Comparison of ENCODE assay signal across 8 cellular contexts in genomic region chr19:18007605-18007938, GRCh38. TPM values are rescaled to one million over a fixed set of nuclear protein-coding genes. Genes with fewer than 3 reads are reported as not detected.
DNase-seq lines count a peak whose midpoint lies in the region; ATAC-seq and TF ChIP-seq lines count a peak whose summit lies in the region.

No MANE protein-coding gene starts in this region.

- no peak for DNase-seq in CD8-positive, alpha-beta memory T cell
- DNase-seq in body of pancreas (no peak), left colon (no peak), thoracic aorta (ENCODE audit: low spot score) (no peak), H4 (ENCODE audit: low spot score) (no peak), SW480 (ENCODE audit: low spot score) (no peak)

- peaks cover 31% of the 10 kb centered on the region for H3K36me3 ChIP-seq in CD8-positive, alpha-beta memory T cell (ENCODE audit: insufficient read depth, low read length)
- H3K36me3 ChIP-seq in body of pancreas (replicated peaks in 1 of 2; ENCODE audit: insufficient read depth in 1 of 2, low read depth in 2 of 2) (peaks cover under 1 to 7% of the 10 kb centered on the region in 2 donors), thoracic aorta (peaks cover 32% of the 10 kb centered on the region)

- CTCF ChIA-PET in CD8-positive, alpha-beta memory T cell (lab: Charles Lee), result interaction anchor here (0.7 to 9.8 kb wide), 19 partner anchors 9 to 161 kb away, joined by 3 to 168 read pairs (median 5); partner anchors contain the start of genes CCDC124, MAST3 and PIK3R2

- ATAC-seq in HG03108 (IDR thresholded peaks at IDR 0.05; ENCODE audit: unreplicated experiment) (peak; percentile 22), body of pancreas (peak; percentile 43), left colon (peak; percentile 37), thoracic aorta (ENCODE audit: insufficient number of reproducible peaks, low FRiP score, low read depth) (no peak), HG03039 (IDR thresholded peaks at IDR 0.05; ENCODE audit: unreplicated experiment) (no peak)

- no peaks in the 10 kb centered on the region for H3K9me3 ChIP-seq in CD8-positive, alpha-beta memory T cell (ENCODE audit: low read length)
- H3K9me3 ChIP-seq in body of pancreas (no peaks in the 10 kb centered on the region), thoracic aorta (no peaks in the 10 kb centered on the region)

- peaks cover 15 to 37% (median 33%) of the 10 kb centered on the region in 3 donors for H3K4me1 Mint-ChIP-seq in CD8-positive, alpha-beta memory T cell

- peak in 1 of 3 donors; percentile 15 for TF ChIP-seq POLR2A in body of pancreas (IDR thresholded peaks at IDR 0.05)

- peak overlapping the region; percentile 38 for H3K27ac ChIP-seq in CD8-positive, alpha-beta memory T cell (ENCODE audit: low read depth, low read length)
- H3K27ac ChIP-seq in body of pancreas (peak overlapping the region; percentile 60 to 85 (median 82)), thoracic aorta (peak overlapping the region; percentile 79 to 89)

- no peaks in the 10 kb centered on the region for H3K27me3 ChIP-seq in CD8-positive, alpha-beta memory T cell (ENCODE audit: insufficient read depth, low read length, poor library complexity, severe bottlenecking)
- H3K27me3 ChIP-seq in body of pancreas (no peaks in the 10 kb centered on the region), thoracic aorta (replicated peaks; ENCODE audit: insufficient read depth) (no peaks in the 10 kb centered on the region)

- peak overlapping the region; percentile 84 to 94 (median 88) for H3K4me3 Mint-ChIP-seq in CD8-positive, alpha-beta memory T cell

- WGBS in body of pancreas, 2 donors, result 0 to 1% methylated on average over 4 to 12 of the region's 12 CpGs

- H3K36me3 Mint-ChIP-seq in CD8-positive, alpha-beta memory T cell, result peaks cover 4 to 59% (median 9%) of the 10 kb centered on the region in 3 donors

- peaks cover 0 to 2% of the 10 kb centered on the region in 2 donors for H3K27me3 Mint-ChIP-seq in CD8-positive, alpha-beta memory T cell

- no peaks in the 10 kb centered on the region for H3K9me3 Mint-ChIP-seq in CD8-positive, alpha-beta memory T cell

- no peak for TF ChIP-seq CTCF in body of pancreas (IDR thresholded peaks at IDR 0.05)
- TF ChIP-seq CTCF in thoracic aorta (IDR thresholded peaks at IDR 0.05), result no peak

- H3K4me3 ChIP-seq in CD8-positive, alpha-beta memory T cell (ENCODE audit: low read length), result peak overlapping the region; percentile 70
- H3K4me3 ChIP-seq in body of pancreas (no peak overlapping the region), thoracic aorta (peak overlapping the region; percentile 76)

- peaks cover 40% of the 10 kb centered on the region for H3K4me1 ChIP-seq in CD8-positive, alpha-beta memory T cell (ENCODE audit: insufficient read depth, low read length)
- H3K4me1 ChIP-seq in body of pancreas (peaks cover 23% of the 10 kb centered on the region), thoracic aorta (ENCODE audit: control insufficient read depth in 1 of 2, low read depth in 2 of 2) (peaks cover 6 to 31% of the 10 kb centered on the region in 2 donors)

- POLR2A ChIA-PET in CD8-positive, alpha-beta memory T cell (lab: Charles Lee), result interaction anchor here (0.8 to 3.1 kb wide), 9 partner anchors 9 to 145 kb away, joined by 3 to 18 read pairs (median 3); partner anchors contain the start of genes IL12RB1, MAST3 and PIK3R2

- intact Hi-C loops in body of pancreas (cut with DNase I), result no loop called here
- intact Hi-C loops in left colon (cut with DNase I, micrococcal nuclease), result loop anchor here (5.0 kb wide), 1 partner anchor 50 kb away; no protein-coding TSS in a partner anchor

- H3K27ac Mint-ChIP-seq in CD8-positive, alpha-beta memory T cell, result peak overlapping the region; percentile 90 to 99 (median 97)

RNA-seq across cellular contexts. Expression of gene ARRDC2, which starts 0.4 kb away (rescaled TPM):
- 10 to 100 TPM; 33.5 to 37.1 TPM for total RNA-seq in CD8-positive, alpha-beta memory T cell
- 45.8 TPM for polyA plus RNA-seq in CD8-positive, alpha-beta memory T cell
- total RNA-seq in body of pancreas (10 to 100 TPM; 23.1 to 30.1 TPM), left colon (10 to 100 TPM; 21.0 to 27.7 TPM), thoracic aorta (100 to 1,000 TPM; 114 to 151 TPM)
- total RNA-seq in H4 (2014; rRNA removed; shearing (Covaris generic)), result 8.7 and 9.3 TPM in 2 replicates

RNA-seq across cellular contexts. Expression of gene KCNN1, which starts 40.7 kb away (rescaled TPM):
- under 1 TPM; 0.13 to 0.15 TPM for total RNA-seq in CD8-positive, alpha-beta memory T cell
- not detected for polyA plus RNA-seq in CD8-positive, alpha-beta memory T cell
- not detected for total RNA-seq in body of pancreas
- under 1 TPM in 1 of 2 donors, not detected in 1; 0.14 TPM for total RNA-seq in left colon
- under 1 TPM in 1 of 2 donors, not detected in 1; 0.99 TPM for total RNA-seq in thoracic aorta
- total RNA-seq in H4 (2014; rRNA removed; shearing (Covaris generic)), result 0.49 and 1.7 TPM in 2 replicates

Comparison
In these comparisons a context has a peak if more than half of its experiments do, and no peak if none do; other contexts are left out.
1. H3K4me3 ChIP-seq: peak in CD8-positive, alpha-beta memory T cell (single experiment) and thoracic aorta (single experiment); none in body of pancreas (0 of 2).
2. ATAC-seq: peak in HG03108 (single experiment), body of pancreas (single experiment) and left colon (single experiment); none in thoracic aorta (single experiment) and HG03039 (single experiment).
3. Peak in every context shown above with its lines, with median percentiles within 50 percentile points of each other: H3K27ac ChIP-seq.